Comparison of ENCODE assay signal across 1 cellular context in genomic region chr14:104895786-104896642, GRCh38.
TF ChIP-seq lines count a peak whose summit lies in the region.

No MANE protein-coding gene starts in this region.

TF ChIP-seq in HepG2, 621 proteins besides CTCF, POLR2A, EP300 and RAD21 (continued from another document):
- TF ChIP-seq RERE (CRISPR knock-in tag; IDR thresholded peaks at IDR 0.05; ENCODE audit: low read depth), result no peak
TF ChIP-seq in HepG2: peak in this region for 1.
